ENCODE assay signal across 1 cellular context in genomic region chr12:88628035-88628434, GRCh38. TPM values are rescaled to one million over a fixed set of nuclear protein-coding genes. Genes with fewer than 3 reads are reported as not detected.
"Had no signal": no experiment of that assay in that cellular context is flagged by ENCODE, and none has a peak within 500 bp of the region (broad histone marks: within the 10 kb centered on the region; RNA-seq: fewer than 3 reads in every experiment).

No MANE protein-coding gene starts in this region.

RNA-seq across cellular contexts. Expression of gene KITLG, which starts 47.8 kb away (rescaled TPM):
- total RNA-seq: OCI-LY7 had no signal
